Comparison of ENCODE assay signal across 18 cellular contexts in the genomic region with DNA sequence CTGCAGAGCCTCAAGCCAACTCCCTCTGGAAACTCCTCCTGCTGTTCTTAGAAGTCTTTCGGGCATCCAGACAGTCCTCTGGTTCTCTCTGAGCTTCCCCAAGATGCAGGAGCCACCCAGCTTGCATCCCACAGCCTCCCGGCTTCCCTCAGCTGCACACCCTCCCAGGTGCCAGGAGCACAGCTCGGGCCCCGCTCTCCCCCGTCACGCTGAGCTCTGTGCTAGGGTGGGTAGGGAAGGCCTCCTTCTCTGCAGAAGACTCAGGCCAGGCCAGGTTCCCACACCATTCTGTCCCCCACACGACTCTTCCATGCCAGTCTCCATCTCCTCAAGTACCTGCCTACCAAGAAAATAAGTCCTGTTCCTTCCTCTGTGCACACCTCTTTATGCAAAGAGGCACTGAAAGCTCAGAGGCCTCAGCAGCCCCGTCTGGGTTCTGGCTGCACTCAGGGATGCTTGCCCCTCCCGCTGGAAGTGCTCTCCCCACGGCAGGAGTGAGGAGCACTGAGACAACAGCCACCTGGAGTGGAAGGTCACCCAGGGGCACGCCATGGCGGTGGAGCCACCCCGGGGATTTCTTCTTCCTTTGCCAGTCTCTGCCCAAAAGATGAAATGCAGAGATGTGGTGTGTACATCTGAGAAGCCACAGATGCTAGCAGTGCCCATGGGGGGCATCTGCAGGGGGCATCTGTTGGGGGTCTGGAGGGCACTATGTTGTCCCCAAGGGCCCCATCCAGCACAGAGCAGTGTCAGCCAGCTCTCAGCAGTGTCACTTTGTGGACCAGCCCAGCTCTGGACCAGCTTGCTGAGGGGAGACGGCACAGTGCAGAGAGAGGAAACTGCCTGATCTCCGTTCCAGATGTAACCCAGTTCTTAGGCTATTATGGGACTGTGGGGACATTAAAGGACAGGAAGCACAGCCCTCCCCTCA.
"Had no signal": no experiment of that assay in that cellular context is flagged by ENCODE, and none has a peak within 500 bp of the region (broad histone marks: within the 10 kb centered on the region; RNA-seq: fewer than 3 reads in every experiment).

No MANE protein-coding gene starts in this region.

- H3K27me3 Mint-ChIP-seq: activated naive CD4-positive, alpha-beta T cell treated with anti-CD3 and anti-CD28 coated beads, Interleukin-2, amount 50 U/mL, for 24 hours; type B pancreatic cell had no signal

- H3K9me3 Mint-ChIP-seq: activated naive CD4-positive, alpha-beta T cell treated with anti-CD3 and anti-CD28 coated beads, Interleukin-2, amount 50 U/mL, for 24 hours; neural crest cell; type B pancreatic cell had no signal

- H3K27me3 ChIP-seq: pancreas, suprapubic skin had no signal

- H3K4me1 Mint-ChIP-seq: activated naive CD4-positive, alpha-beta T cell treated with anti-CD3 and anti-CD28 coated beads, Interleukin-2, amount 50 U/mL, for 24 hours; neural crest cell had no signal

- H3K27ac Mint-ChIP-seq: activated naive CD4-positive, alpha-beta T cell treated with anti-CD3 and anti-CD28 coated beads, Interleukin-2, amount 50 U/mL, for 24 hours; type B pancreatic cell had no signal

- H3K36me3 Mint-ChIP-seq: activated naive CD4-positive, alpha-beta T cell treated with anti-CD3 and anti-CD28 coated beads, Interleukin-2, amount 50 U/mL, for 24 hours; type B pancreatic cell had no signal

- H3K4me3 Mint-ChIP-seq: activated naive CD4-positive, alpha-beta T cell treated with anti-CD3 and anti-CD28 coated beads, Interleukin-2, amount 50 U/mL, for 24 hours; neural crest cell; type B pancreatic cell had no signal

- FAIRE-seq: colon, endometrium, keratinocyte, pancreas had no signal

- ATAC-seq: activated CD4-positive, CD25-positive, alpha-beta regulatory T cell treated with anti-CD3 and anti-CD28 coated beads, Interleukin-2, amount 50 U/mL, for 24 hours; esophagus mucosa; pancreas had no signal

- DNase-seq: activated CD4-positive, alpha-beta T cell treated with anti-CD3 and anti-CD28 coated beads, Interleukin-2, amount 50 U/mL, for 4 hours; caudate nucleus; hippocampal formation; left ventricle myocardium inferior; mesendoderm; stimulated activated CD4-positive, alpha-beta T cell treated with anti-CD3 and anti-CD28 coated beads, Interleukin-15, amount 100 ng/mL, for 24 hours; stimulated activated CD4-positive, alpha-beta T cell treated with anti-CD3 and anti-CD28 coated beads, Interleukin-4, amount 100 ng/mL, for 1 hour; stimulated activated naive CD4-positive, alpha-beta T cell treated with Interleukin-2 at 50 U/mL for 16 hours had no signal

- H3K4me1 ChIP-seq: left ventricle myocardium inferior, pancreas, suprapubic skin had no signal

- H3K9me3 ChIP-seq: left ventricle myocardium inferior, pancreas, suprapubic skin had no signal

- H3K36me3 ChIP-seq: left ventricle myocardium inferior, pancreas, suprapubic skin had no signal

- H3K4me3 ChIP-seq: left ventricle myocardium inferior, pancreas, suprapubic skin had no signal

- H3K27ac ChIP-seq: left ventricle myocardium inferior, pancreas, suprapubic skin had no signal
